1 cellular context compared by ENCODE assay signal in genomic region chr6:169292340-169293124, GRCh38.
TF ChIP-seq lines count a peak whose summit lies in the region.

No MANE protein-coding gene starts in this region.

TF ChIP-seq in HepG2, 621 proteins besides CTCF, POLR2A, EP300 and RAD21 (continued from another document and continues in another):
- TF ChIP-seq ZNF687 (CRISPR knock-in tag; IDR thresholded peaks at IDR 0.05), result peak; percentile 89
- TF ChIP-seq TOE1 (CRISPR knock-in tag; IDR thresholded peaks at IDR 0.05), result peak; percentile 40; the same call in 1 of the 2 replicates
- TF ChIP-seq NCOR1 (IDR thresholded peaks at IDR 0.05; ENCODE audit: borderline replicate concordance, low read length), result peak; percentile 57
- TF ChIP-seq ZNF605 (CRISPR knock-in tag; IDR thresholded peaks at IDR 0.05), result 0 out of 2 replicates have a peak, but pooled peaks have one; percentile 25
- TF ChIP-seq ISL2 (CRISPR knock-in tag; IDR thresholded peaks at IDR 0.05), result peak; percentile 96
- TF ChIP-seq MXI1 (IDR thresholded peaks at IDR 0.05; ENCODE audit: borderline replicate concordance, low read depth, low read length), result no peak; the same call in 2 of the 3 replicates
- peak in 1 of 2 experiments; percentile 88; a peak in 1 of 4 replicates for TF ChIP-seq KLF16 (CRISPR knock-in tag; IDR thresholded peaks at IDR 0.05)
- TF ChIP-seq, protein P1, sequence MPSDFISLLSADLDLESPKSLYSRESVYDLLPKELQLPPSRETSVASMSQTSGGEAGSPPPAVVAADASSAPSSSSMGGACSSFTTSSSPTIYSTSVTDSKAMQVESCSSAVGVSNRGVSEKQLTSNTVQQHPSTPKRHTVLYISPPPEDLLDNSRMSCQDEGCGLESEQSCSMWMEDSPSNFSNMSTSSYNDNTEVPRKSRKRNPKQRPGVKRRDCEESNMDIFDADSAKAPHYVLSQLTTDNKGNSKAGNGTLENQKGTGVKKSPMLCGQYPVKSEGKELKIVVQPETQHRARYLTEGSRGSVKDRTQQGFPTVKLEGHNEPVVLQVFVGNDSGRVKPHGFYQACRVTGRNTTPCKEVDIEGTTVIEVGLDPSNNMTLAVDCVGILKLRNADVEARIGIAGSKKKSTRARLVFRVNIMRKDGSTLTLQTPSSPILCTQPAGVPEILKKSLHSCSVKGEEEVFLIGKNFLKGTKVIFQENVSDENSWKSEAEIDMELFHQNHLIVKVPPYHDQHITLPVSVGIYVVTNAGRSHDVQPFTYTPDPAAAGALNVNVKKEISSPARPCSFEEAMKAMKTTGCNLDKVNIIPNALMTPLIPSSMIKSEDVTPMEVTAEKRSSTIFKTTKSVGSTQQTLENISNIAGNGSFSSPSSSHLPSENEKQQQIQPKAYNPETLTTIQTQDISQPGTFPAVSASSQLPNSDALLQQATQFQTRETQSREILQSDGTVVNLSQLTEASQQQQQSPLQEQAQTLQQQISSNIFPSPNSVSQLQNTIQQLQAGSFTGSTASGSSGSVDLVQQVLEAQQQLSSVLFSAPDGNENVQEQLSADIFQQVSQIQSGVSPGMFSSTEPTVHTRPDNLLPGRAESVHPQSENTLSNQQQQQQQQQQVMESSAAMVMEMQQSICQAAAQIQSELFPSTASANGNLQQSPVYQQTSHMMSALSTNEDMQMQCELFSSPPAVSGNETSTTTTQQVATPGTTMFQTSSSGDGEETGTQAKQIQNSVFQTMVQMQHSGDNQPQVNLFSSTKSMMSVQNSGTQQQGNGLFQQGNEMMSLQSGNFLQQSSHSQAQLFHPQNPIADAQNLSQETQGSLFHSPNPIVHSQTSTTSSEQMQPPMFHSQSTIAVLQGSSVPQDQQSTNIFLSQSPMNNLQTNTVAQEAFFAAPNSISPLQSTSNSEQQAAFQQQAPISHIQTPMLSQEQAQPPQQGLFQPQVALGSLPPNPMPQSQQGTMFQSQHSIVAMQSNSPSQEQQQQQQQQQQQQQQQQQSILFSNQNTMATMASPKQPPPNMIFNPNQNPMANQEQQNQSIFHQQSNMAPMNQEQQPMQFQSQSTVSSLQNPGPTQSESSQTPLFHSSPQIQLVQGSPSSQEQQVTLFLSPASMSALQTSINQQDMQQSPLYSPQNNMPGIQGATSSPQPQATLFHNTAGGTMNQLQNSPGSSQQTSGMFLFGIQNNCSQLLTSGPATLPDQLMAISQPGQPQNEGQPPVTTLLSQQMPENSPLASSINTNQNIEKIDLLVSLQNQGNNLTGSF (CRISPR knock-in tag; IDR thresholded peaks at IDR 0.05), result no peak
- no peak for TF ChIP-seq PAF1 (CRISPR knock-in tag; IDR thresholded peaks at IDR 0.05)
- peak; percentile 46; the same call in 1 of the 2 replicates for TF ChIP-seq RARG (CRISPR knock-in tag; IDR thresholded peaks at IDR 0.05; ENCODE audit: low read depth)
- TF ChIP-seq MZF1 (CRISPR knock-in tag; IDR thresholded peaks at IDR 0.05; ENCODE audit: borderline replicate concordance), result no peak
- peak; percentile 84 for TF ChIP-seq KLF6 (CRISPR knock-in tag; IDR thresholded peaks at IDR 0.05)
- TF ChIP-seq ZNF501 (CRISPR knock-in tag; IDR thresholded peaks at IDR 0.05), result 0 out of 2 replicates have a peak, but pooled peaks have one; percentile 53
- TF ChIP-seq, protein P2, sequence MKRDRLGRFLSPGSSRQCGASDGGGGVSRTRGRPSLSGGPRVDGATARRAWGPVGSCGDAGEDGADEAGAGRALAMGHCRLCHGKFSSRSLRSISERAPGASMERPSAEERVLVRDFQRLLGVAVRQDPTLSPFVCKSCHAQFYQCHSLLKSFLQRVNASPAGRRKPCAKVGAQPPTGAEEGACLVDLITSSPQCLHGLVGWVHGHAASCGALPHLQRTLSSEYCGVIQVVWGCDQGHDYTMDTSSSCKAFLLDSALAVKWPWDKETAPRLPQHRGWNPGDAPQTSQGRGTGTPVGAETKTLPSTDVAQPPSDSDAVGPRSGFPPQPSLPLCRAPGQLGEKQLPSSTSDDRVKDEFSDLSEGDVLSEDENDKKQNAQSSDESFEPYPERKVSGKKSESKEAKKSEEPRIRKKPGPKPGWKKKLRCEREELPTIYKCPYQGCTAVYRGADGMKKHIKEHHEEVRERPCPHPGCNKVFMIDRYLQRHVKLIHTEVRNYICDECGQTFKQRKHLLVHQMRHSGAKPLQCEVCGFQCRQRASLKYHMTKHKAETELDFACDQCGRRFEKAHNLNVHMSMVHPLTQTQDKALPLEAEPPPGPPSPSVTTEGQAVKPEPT (CRISPR knock-in tag; IDR thresholded peaks at IDR 0.05; ENCODE audit: low read depth), result peak; percentile 72; the same call in 1 of the 2 replicates
- TF ChIP-seq PHF21A (CRISPR knock-in tag; IDR thresholded peaks at IDR 0.05), result peak; percentile 89
- peak; percentile 90; the same call in 1 of the 2 replicates for TF ChIP-seq CHD4 (IDR thresholded peaks at IDR 0.05; ENCODE audit: borderline replicate concordance, low read length)
- TF ChIP-seq GABPA (IDR thresholded peaks at IDR 0.05; ENCODE audit: low read depth, low read length), result no peak
- TF ChIP-seq GABPA (CRISPR knock-in tag; IDR thresholded peaks at IDR 0.05; ENCODE audit: low read depth), result peak; percentile 46; the same call in 1 of the 2 replicates
- peak; percentile 76; the same call in 1 of the 2 replicates for TF ChIP-seq ZNF12 (CRISPR knock-in tag; IDR thresholded peaks at IDR 0.05)
- TF ChIP-seq ZNF431 (CRISPR knock-in tag; IDR thresholded peaks at IDR 0.05; ENCODE audit: borderline replicate concordance, low read depth), result 0 out of 2 replicates have a peak, but pooled peaks have one; percentile 50
- peak; percentile 97 for TF ChIP-seq MIER3 (CRISPR knock-in tag; IDR thresholded peaks at IDR 0.05; ENCODE audit: borderline replicate concordance)
- 0 out of 2 replicates have a peak, but pooled peaks have one; percentile 28 for TF ChIP-seq IRF9 (CRISPR knock-in tag; IDR thresholded peaks at IDR 0.05; ENCODE audit: borderline replicate concordance)
- peak; percentile 96 for TF ChIP-seq JUND (CRISPR knock-in tag; IDR thresholded peaks at IDR 0.05)
- TF ChIP-seq, protein P3, sequence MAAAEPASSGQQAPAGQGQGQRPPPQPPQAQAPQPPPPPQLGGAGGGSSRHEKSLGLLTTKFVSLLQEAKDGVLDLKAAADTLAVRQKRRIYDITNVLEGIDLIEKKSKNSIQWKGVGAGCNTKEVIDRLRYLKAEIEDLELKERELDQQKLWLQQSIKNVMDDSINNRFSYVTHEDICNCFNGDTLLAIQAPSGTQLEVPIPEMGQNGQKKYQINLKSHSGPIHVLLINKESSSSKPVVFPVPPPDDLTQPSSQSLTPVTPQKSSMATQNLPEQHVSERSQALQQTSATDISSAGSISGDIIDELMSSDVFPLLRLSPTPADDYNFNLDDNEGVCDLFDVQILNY (CRISPR knock-in tag; conservative IDR thresholded peaks at IDR 0.05), result no peak
- TF ChIP-seq KDM3A (CRISPR knock-in tag; IDR thresholded peaks at IDR 0.05; ENCODE audit: low read depth), result peak; percentile 88
- 0 out of 2 replicates have a peak, but pooled peaks have one; percentile 40 for TF ChIP-seq WIZ (CRISPR knock-in tag; IDR thresholded peaks at IDR 0.05)
- peak; percentile 100 for TF ChIP-seq RARA (CRISPR knock-in tag; IDR thresholded peaks at IDR 0.05)
- no peak for TF ChIP-seq MXD4 (CRISPR knock-in tag; IDR thresholded peaks at IDR 0.05)
- TF ChIP-seq ZNF260 (CRISPR knock-in tag; IDR thresholded peaks at IDR 0.05; ENCODE audit: borderline replicate concordance, low read depth), result no peak
- TF ChIP-seq ZZZ3 (CRISPR knock-in tag; IDR thresholded peaks at IDR 0.05; ENCODE audit: borderline replicate concordance), result 0 out of 2 replicates have a peak, but pooled peaks have one; percentile 54
- TF ChIP-seq ZNF232 (CRISPR knock-in tag; IDR thresholded peaks at IDR 0.05; ENCODE audit: borderline replicate concordance), result peak; percentile 89; the same call in 1 of the 2 replicates
- TF ChIP-seq, protein P4, sequence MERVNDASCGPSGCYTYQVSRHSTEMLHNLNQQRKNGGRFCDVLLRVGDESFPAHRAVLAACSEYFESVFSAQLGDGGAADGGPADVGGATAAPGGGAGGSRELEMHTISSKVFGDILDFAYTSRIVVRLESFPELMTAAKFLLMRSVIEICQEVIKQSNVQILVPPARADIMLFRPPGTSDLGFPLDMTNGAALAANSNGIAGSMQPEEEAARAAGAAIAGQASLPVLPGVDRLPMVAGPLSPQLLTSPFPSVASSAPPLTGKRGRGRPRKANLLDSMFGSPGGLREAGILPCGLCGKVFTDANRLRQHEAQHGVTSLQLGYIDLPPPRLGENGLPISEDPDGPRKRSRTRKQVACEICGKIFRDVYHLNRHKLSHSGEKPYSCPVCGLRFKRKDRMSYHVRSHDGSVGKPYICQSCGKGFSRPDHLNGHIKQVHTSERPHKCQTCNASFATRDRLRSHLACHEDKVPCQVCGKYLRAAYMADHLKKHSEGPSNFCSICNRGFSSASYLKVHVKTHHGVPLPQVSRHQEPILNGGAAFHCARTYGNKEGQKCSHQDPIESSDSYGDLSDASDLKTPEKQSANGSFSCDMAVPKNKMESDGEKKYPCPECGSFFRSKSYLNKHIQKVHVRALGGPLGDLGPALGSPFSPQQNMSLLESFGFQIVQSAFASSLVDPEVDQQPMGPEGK (CRISPR knock-in tag; IDR thresholded peaks at IDR 0.05), result peak; percentile 100
- TF ChIP-seq, protein P5, sequence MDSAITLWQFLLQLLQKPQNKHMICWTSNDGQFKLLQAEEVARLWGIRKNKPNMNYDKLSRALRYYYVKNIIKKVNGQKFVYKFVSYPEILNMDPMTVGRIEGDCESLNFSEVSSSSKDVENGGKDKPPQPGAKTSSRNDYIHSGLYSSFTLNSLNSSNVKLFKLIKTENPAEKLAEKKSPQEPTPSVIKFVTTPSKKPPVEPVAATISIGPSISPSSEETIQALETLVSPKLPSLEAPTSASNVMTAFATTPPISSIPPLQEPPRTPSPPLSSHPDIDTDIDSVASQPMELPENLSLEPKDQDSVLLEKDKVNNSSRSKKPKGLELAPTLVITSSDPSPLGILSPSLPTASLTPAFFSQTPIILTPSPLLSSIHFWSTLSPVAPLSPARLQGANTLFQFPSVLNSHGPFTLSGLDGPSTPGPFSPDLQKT (CRISPR knock-in tag; IDR thresholded peaks at IDR 0.05; ENCODE audit: borderline replicate concordance), result no peak
- TF ChIP-seq ZBTB4 (CRISPR knock-in tag; IDR thresholded peaks at IDR 0.05; ENCODE audit: borderline replicate concordance), result 0 out of 2 replicates have a peak, but pooled peaks have one; percentile 39
- TF ChIP-seq TEAD3 (CRISPR knock-in tag; optimal IDR thresholded peaks at IDR 0.05; ENCODE audit: borderline replicate concordance), result peak; percentile 80
- no peak for TF ChIP-seq BORCS8-MEF2B (CRISPR knock-in tag; IDR thresholded peaks at IDR 0.05)
- TF ChIP-seq ELF3 (CRISPR knock-in tag; IDR thresholded peaks at IDR 0.05), result peak; percentile 92
- TF ChIP-seq ZNF264 (CRISPR knock-in tag; IDR thresholded peaks at IDR 0.05), result peak; percentile 62; the same call in 1 of the 2 replicates
